8 cellular contexts compared by ENCODE assay signal in the genomic region with DNA sequence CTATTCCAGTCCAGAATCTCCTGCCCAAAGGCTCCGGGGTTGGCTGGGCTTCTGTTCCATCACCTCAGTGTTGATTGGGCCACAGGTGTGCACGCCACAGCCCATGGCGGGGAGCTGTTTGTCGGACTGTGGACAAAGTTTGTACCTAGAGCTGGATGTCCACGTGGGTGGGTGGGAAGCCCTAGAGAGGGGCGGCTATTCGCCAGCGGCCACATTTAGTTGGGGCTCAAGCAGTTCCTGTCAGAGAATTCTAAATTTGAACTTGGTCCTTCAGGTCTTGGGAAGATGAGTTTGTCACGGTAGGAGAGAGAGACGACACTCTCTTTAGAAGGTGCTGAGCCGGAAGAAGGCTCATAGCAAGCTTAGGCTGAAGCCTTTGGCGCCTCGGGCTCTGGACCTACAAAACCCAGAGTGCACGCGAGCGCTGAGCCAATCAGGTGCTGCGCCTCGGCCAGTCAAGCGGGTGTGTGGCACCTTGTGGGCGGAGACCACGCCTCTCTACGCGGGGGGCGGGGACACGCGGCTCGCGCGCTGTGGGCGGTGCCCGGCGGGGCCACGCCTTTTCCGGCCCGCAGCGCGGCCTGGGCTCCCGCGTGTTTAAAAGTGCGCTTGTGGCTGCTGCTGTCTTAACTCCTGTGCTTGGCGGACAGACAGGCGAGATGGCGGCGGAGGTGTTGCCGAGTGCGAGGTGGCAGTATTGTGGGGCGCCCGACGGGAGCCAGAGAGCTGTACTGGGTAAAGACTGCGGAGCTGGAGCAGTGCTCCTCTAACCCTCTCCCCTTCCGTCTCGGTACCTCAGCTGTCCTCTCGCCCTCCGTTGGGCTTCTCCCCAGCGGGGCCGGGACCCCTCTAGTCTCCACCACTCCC. TPM values are rescaled to one million over a fixed set of nuclear protein-coding genes. Genes with fewer than 3 reads are reported as not detected.
A peak's percentile ranks its signal among the peaks of the same experiment; 100 is the strongest.
DNase-seq lines count a peak whose midpoint lies in the region; ATAC-seq and TF ChIP-seq lines count a peak whose summit lies in the region.

A gene with protein sequence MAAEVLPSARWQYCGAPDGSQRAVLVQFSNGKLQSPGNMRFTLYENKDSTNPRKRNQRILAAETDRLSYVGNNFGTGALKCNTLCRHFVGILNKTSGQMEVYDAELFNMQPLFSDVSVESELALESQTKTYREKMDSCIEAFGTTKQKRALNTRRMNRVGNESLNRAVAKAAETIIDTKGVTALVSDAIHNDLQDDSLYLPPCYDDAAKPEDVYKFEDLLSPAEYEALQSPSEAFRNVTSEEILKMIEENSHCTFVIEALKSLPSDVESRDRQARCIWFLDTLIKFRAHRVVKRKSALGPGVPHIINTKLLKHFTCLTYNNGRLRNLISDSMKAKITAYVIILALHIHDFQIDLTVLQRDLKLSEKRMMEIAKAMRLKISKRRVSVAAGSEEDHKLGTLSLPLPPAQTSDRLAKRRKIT (plus strand): TSS at position 560 of the 867 bp plus-strand sequence. CDS start 100 bp downstream, at position 660.

- peak within 1 kb of the TSS; percentile 55 for H2AFZ ChIP-seq in KMS-11 (ENCODE audit: low read depth)

- H3K79me2 ChIP-seq in KMS-11 (ENCODE audit: insufficient read depth, low read depth): peaks cover 16% of the 10 kb centered on the region

- TF ChIP-seq CTCF in KMS-11 (conservative IDR thresholded peaks at IDR 0.05; ENCODE audit: low read depth, low read length) (no peak), Panc1 (IDR thresholded peaks at IDR 0.05) (no peak)

- in situ Hi-C loops in Panc1 (cut with HindIII; ENCODE audit: low pct_unique_long_range_greater_than_20kb, low sequenced_read_pairs): no loop called here

- H3K4me1 ChIP-seq in KMS-11 (ENCODE audit: low read depth, poor library complexity, severe bottlenecking): peaks cover 20% of the 10 kb centered on the region
- peaks cover 35% of the 10 kb centered on the region for H3K4me1 ChIP-seq in Panc1 (ENCODE audit: control insufficient read depth, insufficient read depth, low read length)
- H3K4me1 ChIP-seq in muscle layer of duodenum (ENCODE audit: control insufficient read depth in 1 of 2, insufficient read depth in 2 of 2, low read length in 2 of 2): peaks cover 16 to 26% of the 10 kb centered on the region in 2 donors

- peak within 1 kb of the TSS; percentile 6; the same call in 1 of the 2 replicates for H3K27ac ChIP-seq in KMS-11
- peak within 1 kb of the TSS; percentile 91 for H3K27ac ChIP-seq in Panc1 (ENCODE audit: low read length)
- peak within 1 kb of the TSS; percentile 83 for H3K27ac ChIP-seq in muscle layer of duodenum (ENCODE audit: low read length)

- peaks cover 6% of the 10 kb centered on the region for H3K27me3 Mint-ChIP-seq in activated T-cell treated with anti-CD3 and anti-CD28 coated beads, Interleukin-2, amount 50 U/mL, for 4 hours (ENCODE audit: low read depth)

- H3K27me3 ChIP-seq in KMS-11 (ENCODE audit: insufficient read depth, low read depth): no peaks in the 10 kb centered on the region
- H3K27me3 ChIP-seq in Panc1 (ENCODE audit: control insufficient read depth, insufficient read depth, low read length): no peaks in the 10 kb centered on the region
- H3K27me3 ChIP-seq in muscle layer of duodenum (ENCODE audit: low read depth, low read length): peaks cover 6% of the 10 kb centered on the region

- peaks cover 23% of the 10 kb centered on the region for H3K36me3 Mint-ChIP-seq in activated T-cell treated with anti-CD3 and anti-CD28 coated beads, Interleukin-2, amount 50 U/mL, for 4 hours (ENCODE audit: insufficient read depth)

- POLR2A ChIA-PET in Panc1 (lab: Charles Lee): interaction anchor here (0.6 to 1.7 kb wide), 3 partner anchors 20 to 379 kb away, joined by 3 to 20 read pairs (median 5); a partner anchor contains a TSS

- peaks cover 34% of the 10 kb centered on the region for H3K4me1 Mint-ChIP-seq in activated T-cell treated with anti-CD3 and anti-CD28 coated beads, Interleukin-2, amount 50 U/mL, for 4 hours (ENCODE audit: low read depth)

- no peak within 1 kb of the TSS for H3K4me3 ChIP-seq in KMS-11 (IDR thresholded peaks at IDR 0.05; ENCODE audit: insufficient read depth, low read depth, low read length)
- H3K4me3 ChIP-seq in Panc1 (ENCODE audit: low read depth in 2 of 2, low read length in 2 of 2): peak within 1 kb of the TSS; percentile 67 to 96
- H3K4me3 ChIP-seq in muscle layer of duodenum (ENCODE audit: low read depth in 1 of 2, low read length in 2 of 2): peak within 1 kb of the TSS; percentile 74 to 81

- CTCF ChIA-PET in Panc1 (lab: Charles Lee): no interaction called here

- intact Hi-C loops in Panc1 (cut with micrococcal nuclease; ENCODE audit: unreplicated experiment): loop anchor here (5.0 kb wide), 1 partner anchor 97 kb away; no protein-coding TSS in a partner anchor

- DNase-seq in DMS79 (lab: John Stamatoyannopoulos, UW) (peak; percentile 91), Panc1 (ENCODE audit: low read depth, low spot score) (peak; percentile 75)
- peak; percentile 97 for DNase-seq in activated T-cell treated with anti-CD3 and anti-CD28 coated beads, Interleukin-2, amount 50 U/mL, for 4 hours
- DNase-seq in stimulated activated CD8-positive, alpha-beta memory T cell treated with anti-CD3 and anti-CD28 coated beads, Interleukin-7, amount 100 ng/mL, for 24 hours (ENCODE audit: low read depth): peak; percentile 96

- no peaks in the 10 kb centered on the region for H4K20me1 ChIP-seq in KMS-11 (ENCODE audit: insufficient read depth)

- H3K9me3 ChIP-seq in Panc1 (ENCODE audit: control insufficient read depth, insufficient read depth, low read depth, low read length): no peaks in the 10 kb centered on the region
- no peaks in the 10 kb centered on the region for H3K9me3 ChIP-seq in muscle layer of duodenum (ENCODE audit: control insufficient read depth in 1 of 2, low read length in 2 of 2)

- peaks cover 4% of the 10 kb centered on the region; the same call in 1 of the 2 replicates for H3K36me3 ChIP-seq in KMS-11 (ENCODE audit: insufficient read depth)
- peaks cover 17% of the 10 kb centered on the region for H3K36me3 ChIP-seq in Panc1 (ENCODE audit: control insufficient read depth, insufficient read depth, low read length)
- H3K36me3 ChIP-seq in muscle layer of duodenum (ENCODE audit: control insufficient read depth in 1 of 2, insufficient read depth in 2 of 2, low read length in 2 of 2): peaks cover 0 to 9% of the 10 kb centered on the region in 2 donors

- H3K4me3 Mint-ChIP-seq in activated T-cell treated with anti-CD3 and anti-CD28 coated beads, Interleukin-2, amount 50 U/mL, for 4 hours: peak within 1 kb of the TSS; percentile 98

- no peaks in the 10 kb centered on the region for H3K9me3 Mint-ChIP-seq in activated T-cell treated with anti-CD3 and anti-CD28 coated beads, Interleukin-2, amount 50 U/mL, for 4 hours

- peak within 1 kb of the TSS; percentile 52 for H3K4me2 ChIP-seq in KMS-11

- peak; percentile 95 for ATAC-seq in GM21737 (IDR thresholded peaks at IDR 0.05; ENCODE audit: unreplicated experiment)
- peak; percentile 98 for ATAC-seq in Panc1
- peak; percentile 97 to 98 for ATAC-seq in activated T-cell treated with anti-CD3 and anti-CD28 coated beads, Interleukin-2, amount 50 U/mL, for 4 hours
- ATAC-seq in esophagus mucosa: peak; percentile 99

- no TSS peak for BruUV-seq in Panc1 (replicated peaks; lab: Mats Ljungman, UMichigan)

- H3K9ac ChIP-seq in KMS-11: peak within 1 kb of the TSS; percentile 54; the same call in 1 of the 2 replicates

RNA-seq across cellular contexts. Expression of the gene that starts here (rescaled TPM):
- total RNA-seq in Panc1 (2021; ENCODE audit: unreplicated experiment): 93.8 TPM
- 56.8 TPM for polyA plus RNA-seq in Panc1 (2012; ENCODE audit: insufficient read length)
- total RNA-seq in activated T-cell treated with anti-CD3 and anti-CD28 coated beads, Interleukin-2, amount 50 U/mL, for 4 hours: 10 to 100 TPM; 82.4 to 92.2 (median 85.2) TPM
- 18.2 TPM for total RNA-seq in esophagus mucosa

Comparison
In these comparisons a context has a peak if more than half of its experiments do, and no peak if none do; other contexts are left out.
1. H3K27ac ChIP-seq: peak in every context shown above with its lines; median percentile 91 in Panc1; 83 in muscle layer of duodenum; 6 in KMS-11.